In genomic region chr11:74783241-74783871, GRCh38 we compare ENCODE assay signal across 8 cellular contexts. TPM values are rescaled to one million over a fixed set of nuclear protein-coding genes. Genes with fewer than 3 reads are reported as not detected.
DNase-seq lines count a peak whose midpoint lies in the region; ATAC-seq and TF ChIP-seq lines count a peak whose summit lies in the region.

No MANE protein-coding gene starts in this region.

- H3K4me1 ChIP-seq in SK-N-SH (ENCODE audit: control insufficient read depth in 1 of 2, insufficient read depth in 2 of 2, low read depth in 1 of 2, low read length in 1 of 2), result peaks cover 3 to 10% of the 10 kb centered on the region in 2 experiments
- H3K4me1 ChIP-seq in foreskin keratinocyte, result peaks cover 13% of the 10 kb centered on the region
- H3K4me1 ChIP-seq in upper lobe of right lung, result peaks cover 27% of the 10 kb centered on the region

- TF ChIP-seq CTCF in SK-N-SH (IDR thresholded peaks at IDR 0.05) (no peak), foreskin keratinocyte (conservative IDR thresholded peaks at IDR 0.05) (no peak), upper lobe of right lung (IDR thresholded peaks at IDR 0.05) (no peak)

- H3F3A ChIP-seq in SK-N-SH (replicated peaks; ENCODE audit: insufficient read depth), result peaks cover 13% of the 10 kb centered on the region

- POLR2A ChIA-PET in SK-N-SH (lab: Yijun Ruan, JAX), result no interaction called here

- no peak for TF ChIP-seq RAD21 in SK-N-SH (IDR thresholded peaks at IDR 0.05; ENCODE audit: low read length)

- peaks cover 38% of the 10 kb centered on the region for H4K20me1 ChIP-seq in SK-N-SH (ENCODE audit: insufficient read depth)

- peaks cover 0 to 4% of the 10 kb centered on the region in 2 experiments for H3K36me3 ChIP-seq in SK-N-SH (replicated peaks in 1 of 2; ENCODE audit: control insufficient read depth in 1 of 2, insufficient read depth in 2 of 2, low read length in 1 of 2)
- no peaks in the 10 kb centered on the region for H3K36me3 ChIP-seq in upper lobe of right lung

- WGBS in SK-N-SH (ENCODE audit: low lambda C conversion rate), result 57% methylated on average over 2 of the region's 2 CpGs

- H3K27me3 ChIP-seq in SK-N-SH (ENCODE audit: insufficient read depth) (no peaks in the 10 kb centered on the region), foreskin keratinocyte (no peaks in the 10 kb centered on the region), upper lobe of right lung (no peaks in the 10 kb centered on the region)

- peaks cover 97% of the 10 kb centered on the region for H3K79me2 ChIP-seq in SK-N-SH (ENCODE audit: insufficient read depth)

- CTCF ChIA-PET in SK-N-SH (lab: Yijun Ruan, JAX), result interaction anchor here (1.5 to 1.8 kb wide), 2 partner anchors 11 to 422 kb away, joined by 3 to 5 read pairs; no protein-coding TSS in a partner anchor

- H3K9me3 ChIP-seq in SK-N-SH (no peaks in the 10 kb centered on the region), upper lobe of right lung (no peaks in the 10 kb centered on the region)

- peak overlapping the region; percentile 47 for H3K4me2 ChIP-seq in SK-N-SH

- no peak overlapping the region for H3K4me3 ChIP-seq in SK-N-SH (ENCODE audit: low read depth in 2 of 2, low read length in 1 of 2)
- no peak overlapping the region for H3K4me3 ChIP-seq in upper lobe of right lung

- no peak for TF ChIP-seq EP300 in SK-N-SH (IDR thresholded peaks at IDR 0.05; ENCODE audit: borderline replicate concordance in 1 of 2, low read depth in 1 of 2, low read length in 1 of 2)

- no peak overlapping the region for H3K9ac ChIP-seq in SK-N-SH

- DNase-seq in Right ventricle myocardium superior, result no peak
- no peak for DNase-seq in cardiac septum (ENCODE audit: low spot score)
- DNase-seq in SK-N-SH, result no peak
- DNase-seq in foreskin keratinocyte, result peak; percentile 61 to 83
- DNase-seq in upper lobe of right lung, result no peak
- DNase-seq in DMS153 (lab: John Stamatoyannopoulos, UW), result no peak
- no peak for DNase-seq in NCI-H2171 (lab: John Stamatoyannopoulos, UW)

- intact Hi-C loops in Right ventricle myocardium superior (cut with DNase I), result no loop called here
- intact Hi-C loops in cardiac septum (cut with DNase I), result no loop called here
- intact Hi-C loops in upper lobe of right lung (cut with DNase I), result no loop called here

- no peaks in the 10 kb centered on the region for H3K9me2 ChIP-seq in SK-N-SH

- H3K27ac ChIP-seq in SK-N-SH (ENCODE audit: low read depth in 2 of 2, low read length in 1 of 2) (peak overlapping the region in 1 of 2 experiments; percentile 30; a peak in 2 of 4 replicates), foreskin keratinocyte (no peak overlapping the region), upper lobe of right lung (no peak overlapping the region)

- ATAC-seq in Right ventricle myocardium superior (ENCODE audit: poor library complexity) (peak; percentile 74), HG03097 (IDR thresholded peaks at IDR 0.05; ENCODE audit: low FRiP score, unreplicated experiment) (peak; percentile 53), foreskin keratinocyte (peak; percentile 84), upper lobe of right lung (peak; percentile 95)

- no peak overlapping the region for H2AFZ ChIP-seq in SK-N-SH (ENCODE audit: low read depth)

TF ChIP-seq in SK-N-SH, 30 proteins besides CTCF, POLR2A, EP300 and RAD21:
- peak; percentile 3; the same call in 1 of the 2 replicates for TF ChIP-seq JUND (IDR thresholded peaks at IDR 0.05)
- TF ChIP-seq FOSL2 (IDR thresholded peaks at IDR 0.05; ENCODE audit: borderline replicate concordance, low read depth), result peak; percentile 46; the same call in 1 of the 2 replicates
- 0 out of 2 replicates have a peak, but pooled peaks have one; percentile 16 for TF ChIP-seq ELF1 (IDR thresholded peaks at IDR 0.05)
- no peak for TF ChIP-seq TAF1 (IDR thresholded peaks at IDR 0.05; ENCODE audit: borderline replicate concordance, low read depth, low read length)

RNA-seq across cellular contexts. Expression of gene RNF169, which starts 34.7 kb away (rescaled TPM):
- 10.2 TPM for total RNA-seq in Right ventricle myocardium superior
- 11.1 TPM for total RNA-seq in cardiac septum
- polyA plus RNA-seq in SK-N-SH (2012; rRNA removed), result 2.2 and 2.6 TPM in 2 replicates
- 1.9 and 2.0 TPM in 2 replicates for polyA plus RNA-seq in SK-N-SH (2012; cell fraction: cytosol; rRNA removed)
- 1.9 and 3.7 TPM in 2 replicates for polyA plus RNA-seq in SK-N-SH (2012; cell fraction: nucleus; rRNA removed)
- total RNA-seq in foreskin keratinocyte, result 17.9 and 18.5 TPM in 2 replicates
- 2.8 and 3.4 TPM in 2 replicates for polyA plus RNA-seq in foreskin keratinocyte
- 21.3 TPM for total RNA-seq in upper lobe of right lung

RNA-seq across cellular contexts. Expression of gene CHRDL2, which starts 52.1 kb away (rescaled TPM):
- total RNA-seq in Right ventricle myocardium superior (11.1 TPM), cardiac septum (4.9 TPM), foreskin keratinocyte (not detected in 2 replicates), upper lobe of right lung (1.6 TPM)
- polyA plus RNA-seq in SK-N-SH (2012; rRNA removed) (not detected in 2 replicates), foreskin keratinocyte (not detected in 2 replicates)
- 0.05 TPM in 1 of 2 replicates, not detected in the other for polyA plus RNA-seq in SK-N-SH (2012; cell fraction: cytosol; rRNA removed)
- 0.04 and 0.13 TPM in 2 replicates for polyA plus RNA-seq in SK-N-SH (2012; cell fraction: nucleus; rRNA removed)

Comparison
In these comparisons a context has a peak if more than half of its experiments do, and no peak if none do; other contexts are left out.
1. DNase-seq: peak in foreskin keratinocyte (2 of 2); none in Right ventricle myocardium superior (single experiment), cardiac septum (single experiment), SK-N-SH (single experiment), upper lobe of right lung (single experiment), DMS153 (single experiment) and NCI-H2171 (single experiment).
2. Peak in every context shown above with its lines, with median percentiles within 50 percentile points of each other: ATAC-seq.